In genomic region chr10:99612167-99612831, GRCh38 we compare ENCODE assay signal across 9 cellular contexts. TPM values are rescaled to one million over a fixed set of nuclear protein-coding genes. Genes with fewer than 3 reads are reported as not detected.
A peak's percentile ranks its signal among the peaks of the same experiment; 100 is the strongest.
DNase-seq lines count a peak whose midpoint lies in the region; TF ChIP-seq lines count a peak whose summit lies in the region.
"Had no signal": no experiment of that assay in that cellular context is flagged by ENCODE, and none has a peak within 500 bp of the region (broad histone marks: within the 10 kb centered on the region; RNA-seq: fewer than 3 reads in every experiment).

No MANE protein-coding gene starts in this region.

- intact Hi-C loops in left ventricle myocardium inferior (cut with micrococcal nuclease) = no loop called here
- intact Hi-C loops in posterior cingulate gyrus (cut with DNase I) = loop anchor here (1.0 to 2.0 kb wide), 2 partner anchors 175 to 220 kb away; no protein-coding TSS in a partner anchor

- H3K4me3 ChIP-seq in adipocyte (ENCODE audit: low read length) (no peak overlapping the region), left ventricle myocardium inferior (no peak overlapping the region)
- H3K4me3 ChIP-seq: BLaER1 treated with 17β-estradiol and CSF1 and Interleukin-3, amounts not matched to agents 10 nM and 100 nM had no signal

- peak; percentile 22 to 66 (median 52) for DNase-seq in NCI-H1417 (lab: John Stamatoyannopoulos, UW)
- no peak for DNase-seq in NCI-H1417 treated with DMSO at 0.1 percent for 48 hours (lab: John Stamatoyannopoulos, UW)
- DNase-seq in HCEC 1CT = peak; percentile 66
- DNase-seq in NCI-H446 treated with DMSO at 0.1 percent for 48 hours (lab: John Stamatoyannopoulos, UW) = peak; percentile 3
- DNase-seq in adipocyte (ENCODE audit: low read depth) = peak; percentile 82
- DNase-seq in left ventricle myocardium inferior = no peak
- DNase-seq in renal cortical epithelial cell (ENCODE audit: low read depth) = peak; percentile 53
- DNase-seq in posterior cingulate gyrus = no peak

- H3K4me1 ChIP-seq in adipocyte (ENCODE audit: control insufficient read depth, insufficient read depth, low read length) = peaks cover 17% of the 10 kb centered on the region
- peaks cover 21% of the 10 kb centered on the region for H3K4me1 ChIP-seq in left ventricle myocardium inferior

- H3K27ac ChIP-seq in left ventricle myocardium inferior (replicated peaks) = no peak overlapping the region
- H3K27ac ChIP-seq: BLaER1 treated with 17β-estradiol and CSF1 and Interleukin-3, amounts not matched to agents 10 nM and 100 nM had no signal

- H3K36me3 ChIP-seq in adipocyte (ENCODE audit: control insufficient read depth, insufficient read depth, low read length, severe bottlenecking) (peaks cover 57% of the 10 kb centered on the region), left ventricle myocardium inferior (peaks cover 31% of the 10 kb centered on the region)

- H3K9me3 ChIP-seq in adipocyte (ENCODE audit: control insufficient read depth, low read length) = no peaks in the 10 kb centered on the region
- H3K9me3 ChIP-seq in left ventricle myocardium inferior (replicated peaks) = no peaks in the 10 kb centered on the region
- H3K9me3 ChIP-seq: BLaER1 treated with 17β-estradiol and CSF1 and Interleukin-3, amounts not matched to agents 10 nM and 100 nM had no signal

- peak; percentile 85 for TF ChIP-seq CTCF in left ventricle myocardium inferior (IDR thresholded peaks at IDR 0.05; ENCODE audit: borderline replicate concordance)

- H3K9ac ChIP-seq in adipocyte (ENCODE audit: low read length) = no peak overlapping the region

- H3K27me3 ChIP-seq in adipocyte (replicated peaks; ENCODE audit: control insufficient read depth, insufficient read depth, low read length) = no peaks in the 10 kb centered on the region
- no peaks in the 10 kb centered on the region for H3K27me3 ChIP-seq in left ventricle myocardium inferior (ENCODE audit: low read depth)
- H3K27me3 ChIP-seq: BLaER1 treated with 17β-estradiol and CSF1 and Interleukin-3, amounts not matched to agents 10 nM and 100 nM had no signal

RNA-seq across cellular contexts. Expression of gene SLC25A28, which starts 7.9 kb away (rescaled TPM):
- 41.2 TPM for total RNA-seq in left ventricle myocardium inferior
- 8.0 and 12.9 TPM in 2 replicates for total RNA-seq in renal cortical epithelial cell

RNA-seq across cellular contexts. Expression of gene ENTPD7, which starts 47.0 kb away (rescaled TPM):
- 2.9 TPM for total RNA-seq in left ventricle myocardium inferior
- 71.2 and 106 TPM in 2 replicates for total RNA-seq in renal cortical epithelial cell

Comparison
In these comparisons a context has a peak if more than half of its experiments do, and no peak if none do; other contexts are left out.
1. DNase-seq: peak in NCI-H1417 (3 of 3), HCEC 1CT (single experiment), NCI-H446 treated with DMSO at 0.1 percent for 48 hours (single experiment), adipocyte (single experiment) and renal cortical epithelial cell (single experiment); none in NCI-H1417 treated with DMSO at 0.1 percent for 48 hours (single experiment), left ventricle myocardium inferior (single experiment) and posterior cingulate gyrus (0 of 10).
2. RNA of gene ENTPD7, which starts 47.0 kb away (total RNA-seq): 71.2 to 106 TPM in renal cortical epithelial cell; 2.9 TPM in left ventricle myocardium inferior (single experiment); every median in the first group is over 10 times any median in the second.